8 cellular contexts compared by ENCODE assay signal in the genomic region with DNA sequence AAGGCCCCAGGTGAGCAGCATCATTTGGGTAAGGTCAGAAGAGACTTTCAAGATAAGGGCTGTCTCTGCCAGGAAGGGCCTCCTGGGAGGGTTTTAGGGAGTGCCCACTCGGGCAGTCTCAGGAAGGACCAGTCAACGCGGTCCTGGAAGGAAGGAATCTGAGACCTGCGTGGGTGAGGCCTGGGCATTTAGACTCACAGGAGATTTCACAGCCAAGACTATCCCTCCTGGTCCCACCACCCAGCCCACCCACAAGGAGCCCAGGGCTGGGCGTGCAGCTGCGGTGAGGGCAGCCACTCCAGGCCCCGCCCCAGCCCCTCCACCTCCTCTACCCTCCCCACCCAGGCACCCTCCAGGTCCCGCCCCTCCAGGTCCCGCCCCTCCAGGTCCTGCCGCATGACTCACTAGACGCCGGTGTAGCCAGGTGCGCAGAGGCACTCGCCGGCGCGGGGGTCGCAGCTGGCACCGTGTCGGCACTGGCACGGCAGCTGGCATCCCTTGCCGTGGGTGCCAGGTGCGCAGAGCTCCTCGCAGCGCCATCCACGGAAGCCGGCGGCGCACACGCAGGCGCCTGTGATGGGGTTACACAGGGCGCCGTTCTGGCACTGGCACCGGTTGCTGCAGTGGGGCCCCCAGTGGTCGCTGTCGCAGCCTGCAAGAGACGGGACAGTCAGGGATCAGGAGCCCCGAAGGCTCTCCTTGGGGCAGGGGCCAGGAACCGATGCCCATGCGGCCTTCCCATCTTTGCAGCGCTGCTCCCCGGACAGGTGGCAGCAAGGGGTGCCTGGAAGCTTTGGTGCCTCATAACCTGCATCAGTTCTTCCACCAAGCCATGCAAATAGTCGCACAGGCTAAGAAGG.
DNase-seq lines count a peak whose midpoint lies in the region; ATAC-seq, FAIRE-seq and TF ChIP-seq lines count a peak whose summit lies in the region.

No MANE protein-coding gene starts in this region.

- ATAC-seq in HCT116 (peak; percentile 92), left lung (peak; percentile 87), GM19455 (IDR thresholded peaks at IDR 0.05; ENCODE audit: unreplicated experiment) (no peak)

- DNase-seq in D721Med (ENCODE audit: insufficient read length, low spot score) (no peak), HCT116 (ENCODE audit: low read depth, low spot score) (peak; percentile 15), SHP77 (lab: John Stamatoyannopoulos, UW) (peak; percentile 67 to 89), left lung (peak; percentile 56 to 83), hepatic stellate cell (ENCODE audit: low spot score) (no peak)
- peak; percentile 40 to 59 for DNase-seq in stimulated activated CD8-positive, alpha-beta memory T cell treated with anti-CD3 and anti-CD28 coated beads, Interleukin-15, amount 100 ng/mL, for 48 hours (ENCODE audit: low read depth in 2 of 2)

- CTCF ChIA-PET in HCT116 (lab: Charles Lee): interaction anchor here (0.6 to 1.4 kb wide), 3 partner anchors 27 to 170 kb away, joined by 3 to 5 read pairs (median 4); no protein-coding TSS in a partner anchor

- intact Hi-C loops in HCT116 (cut with micrococcal nuclease): loop anchor here (5.0 kb wide), 1 partner anchor 305 kb away; no protein-coding TSS in a partner anchor
- intact Hi-C loops in left lung (cut with DNase I): no loop called here

- TF ChIP-seq RAD21 in HCT116 (IDR thresholded peaks at IDR 0.05; ENCODE audit: low read depth): 0 out of 2 replicates have a peak, but pooled peaks have one; percentile 16

- peaks cover 8% of the 10 kb centered on the region for H3K27me3 Mint-ChIP-seq in activated naive CD8-positive, alpha-beta T cell

- H3K9me3 Mint-ChIP-seq in activated naive CD8-positive, alpha-beta T cell (ENCODE audit: low read depth): no peaks in the 10 kb centered on the region

- H4K20me1 ChIP-seq in HCT116 (ENCODE audit: insufficient read depth): no peaks in the 10 kb centered on the region

- peak overlapping the region; percentile 74 for H3K4me3 Mint-ChIP-seq in activated naive CD8-positive, alpha-beta T cell

- no peaks in the 10 kb centered on the region for H3K36me3 ChIP-seq in HCT116 (ENCODE audit: control insufficient read depth in 1 of 2, insufficient read depth in 2 of 2, low read length in 2 of 2)
- H3K36me3 ChIP-seq in left lung: no peaks in the 10 kb centered on the region

- H3K27ac Mint-ChIP-seq in activated naive CD8-positive, alpha-beta T cell: no peak overlapping the region

- POLR2A ChIA-PET in HCT116 (lab: Charles Lee): no interaction called here

- H3K4me2 ChIP-seq in HCT116 (ENCODE audit: low read length): peak overlapping the region; percentile 82

- RAD21 ChIA-PET in HCT116 (lab: Charles Lee; ENCODE audit: low non-redundant PET in 1 of 2, low total read pairs in 2 of 2, uncharacterized antibody in 2 of 2, unreplicated experiment in 2 of 2): interaction anchor here in 1 of 2 experiments (0.6 kb wide), 1 partner anchor 104 kb away, joined by 3 read pairs; no protein-coding TSS in a partner anchor

- peaks cover 9% of the 10 kb centered on the region for H3K4me1 Mint-ChIP-seq in activated naive CD8-positive, alpha-beta T cell (ENCODE audit: low read depth)

- TF ChIP-seq CTCF in D721Med (IDR thresholded peaks at IDR 0.05; ENCODE audit: insufficient read depth, missing control alignments) (peak; percentile 28), HCT116 (IDR thresholded peaks at IDR 0.05 in 2 of 3, conservative IDR thresholded peaks at IDR 0.05 in 1 of 3; ENCODE audit: borderline replicate concordance in 1 of 3, insufficient read depth in 1 of 3, low read depth in 2 of 3, low read length in 2 of 3) (peak in 2 of 3 experiments; percentile 52 to 56; a peak in 4 of 6 replicates), left lung (IDR thresholded peaks at IDR 0.05) (no peak)

- peaks cover 14% of the 10 kb centered on the region; the same call in 1 of the 2 replicates for H3K27me3 ChIP-seq in HCT116 (ENCODE audit: insufficient read depth, low read length)
- peaks cover 20 to 57% of the 10 kb centered on the region in 2 donors for H3K27me3 ChIP-seq in left lung

- H3K4me1 ChIP-seq in HCT116 (ENCODE audit: control insufficient read depth in 1 of 2, insufficient read depth in 2 of 2, low read length in 2 of 2) (peaks cover 6 to 21% of the 10 kb centered on the region in 2 experiments), left lung (peaks cover 0 to 9% of the 10 kb centered on the region in 2 donors)

- no TSS peak for BruUV-seq in HCT116 (replicated peaks; lab: Mats Ljungman, UMichigan)

- peak overlapping the region; percentile 29 for H2AFZ ChIP-seq in HCT116 (ENCODE audit: low read depth, low read length, poor library complexity, severe bottlenecking)

- H3K9ac ChIP-seq in HCT116 (ENCODE audit: low read length): no peak overlapping the region

- no peaks in the 10 kb centered on the region for H3K79me2 ChIP-seq in HCT116 (ENCODE audit: insufficient read depth, low read length)

- H3K9me2 ChIP-seq in HCT116 (ENCODE audit: insufficient read depth): no peaks in the 10 kb centered on the region

- H3K4me3 ChIP-seq in HCT116 (replicated peaks in 1 of 2; ENCODE audit: low read depth in 1 of 2, low read length in 2 of 2) (peak overlapping the region; percentile 35 to 52), left lung (no peak overlapping the region)

- H3K9me3 ChIP-seq in HCT116 (ENCODE audit: control insufficient read depth in 1 of 2, insufficient read depth in 1 of 2, low read depth in 1 of 2, low read length in 2 of 2) (no peaks in the 10 kb centered on the region), left lung (no peaks in the 10 kb centered on the region)

- no peaks in the 10 kb centered on the region for H3K36me3 Mint-ChIP-seq in activated naive CD8-positive, alpha-beta T cell

- H3K27ac ChIP-seq in HCT116 (ENCODE audit: low read depth, low read length) (no peak overlapping the region), left lung (no peak overlapping the region)

- no peak for TF ChIP-seq POLR2A in HCT116 (IDR thresholded peaks at IDR 0.05; ENCODE audit: borderline replicate concordance, extremely low read depth, insufficient read depth, insufficient read length)

- FAIRE-seq in D721Med (lab: Jason Lieb, UNC): no peak

TF ChIP-seq in HCT116, 20 proteins besides CTCF, POLR2A, EP300 and RAD21:
- 0 out of 2 replicates have a peak, but pooled peaks have one; percentile 31 for TF ChIP-seq FOSL1 (IDR thresholded peaks at IDR 0.05; ENCODE audit: low read depth)
- TF ChIP-seq, protein P1, sequence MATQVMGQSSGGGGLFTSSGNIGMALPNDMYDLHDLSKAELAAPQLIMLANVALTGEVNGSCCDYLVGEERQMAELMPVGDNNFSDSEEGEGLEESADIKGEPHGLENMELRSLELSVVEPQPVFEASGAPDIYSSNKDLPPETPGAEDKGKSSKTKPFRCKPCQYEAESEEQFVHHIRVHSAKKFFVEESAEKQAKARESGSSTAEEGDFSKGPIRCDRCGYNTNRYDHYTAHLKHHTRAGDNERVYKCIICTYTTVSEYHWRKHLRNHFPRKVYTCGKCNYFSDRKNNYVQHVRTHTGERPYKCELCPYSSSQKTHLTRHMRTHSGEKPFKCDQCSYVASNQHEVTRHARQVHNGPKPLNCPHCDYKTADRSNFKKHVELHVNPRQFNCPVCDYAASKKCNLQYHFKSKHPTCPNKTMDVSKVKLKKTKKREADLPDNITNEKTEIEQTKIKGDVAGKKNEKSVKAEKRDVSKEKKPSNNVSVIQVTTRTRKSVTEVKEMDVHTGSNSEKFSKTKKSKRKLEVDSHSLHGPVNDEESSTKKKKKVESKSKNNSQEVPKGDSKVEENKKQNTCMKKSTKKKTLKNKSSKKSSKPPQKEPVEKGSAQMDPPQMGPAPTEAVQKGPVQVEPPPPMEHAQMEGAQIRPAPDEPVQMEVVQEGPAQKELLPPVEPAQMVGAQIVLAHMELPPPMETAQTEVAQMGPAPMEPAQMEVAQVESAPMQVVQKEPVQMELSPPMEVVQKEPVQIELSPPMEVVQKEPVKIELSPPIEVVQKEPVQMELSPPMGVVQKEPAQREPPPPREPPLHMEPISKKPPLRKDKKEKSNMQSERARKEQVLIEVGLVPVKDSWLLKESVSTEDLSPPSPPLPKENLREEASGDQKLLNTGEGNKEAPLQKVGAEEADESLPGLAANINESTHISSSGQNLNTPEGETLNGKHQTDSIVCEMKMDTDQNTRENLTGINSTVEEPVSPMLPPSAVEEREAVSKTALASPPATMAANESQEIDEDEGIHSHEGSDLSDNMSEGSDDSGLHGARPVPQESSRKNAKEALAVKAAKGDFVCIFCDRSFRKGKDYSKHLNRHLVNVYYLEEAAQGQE (IDR thresholded peaks at IDR 0.05; ENCODE audit: low read depth): no peak
- no peak for TF ChIP-seq TCF7L2 (IDR thresholded peaks at IDR 0.05; ENCODE audit: borderline replicate concordance, extremely low read depth, insufficient read depth, insufficient read length)
- TF ChIP-seq SIN3A (IDR thresholded peaks at IDR 0.05; ENCODE audit: low read depth): no peak
- TF ChIP-seq, protein P2, sequence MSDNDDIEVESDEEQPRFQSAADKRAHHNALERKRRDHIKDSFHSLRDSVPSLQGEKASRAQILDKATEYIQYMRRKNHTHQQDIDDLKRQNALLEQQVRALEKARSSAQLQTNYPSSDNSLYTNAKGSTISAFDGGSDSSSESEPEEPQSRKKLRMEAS (IDR thresholded peaks at IDR 0.05): no peak
- no peak for TF ChIP-seq EGR1 (IDR thresholded peaks at IDR 0.05; ENCODE audit: low read depth)
- TF ChIP-seq ZBTB33 (IDR thresholded peaks at IDR 0.05; ENCODE audit: extremely low read depth, insufficient replicate concordance, low read length): no peak
- TF ChIP-seq, protein P3, sequence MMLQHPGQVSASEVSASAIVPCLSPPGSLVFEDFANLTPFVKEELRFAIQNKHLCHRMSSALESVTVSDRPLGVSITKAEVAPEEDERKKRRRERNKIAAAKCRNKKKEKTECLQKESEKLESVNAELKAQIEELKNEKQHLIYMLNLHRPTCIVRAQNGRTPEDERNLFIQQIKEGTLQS (IDR thresholded peaks at IDR 0.05): no peak
- peak; percentile 36; the same call in 1 of the 2 replicates for TF ChIP-seq POLR2AphosphoS5 (IDR thresholded peaks at IDR 0.05; ENCODE audit: low read depth, low read length)

Comparison
In these comparisons a context has a peak if more than half of its experiments do, and no peak if none do; other contexts are left out.
1. DNase-seq: peak in HCT116 (single experiment), SHP77 (2 of 2), left lung (2 of 2) and stimulated activated CD8-positive, alpha-beta memory T cell treated with anti-CD3 and anti-CD28 coated beads, Interleukin-15, amount 100 ng/mL, for 48 hours (2 of 2); none in D721Med (single experiment) and hepatic stellate cell (single experiment).
2. CTCF ChIP-seq: peak in D721Med (single experiment) and HCT116 (2 of 3); none in left lung (0 of 2).
3. H3K4me3 ChIP-seq: peak in HCT116 (2 of 2); none in left lung (0 of 2).